ENCODE assay signal across 20 cellular contexts in the genomic region with DNA sequence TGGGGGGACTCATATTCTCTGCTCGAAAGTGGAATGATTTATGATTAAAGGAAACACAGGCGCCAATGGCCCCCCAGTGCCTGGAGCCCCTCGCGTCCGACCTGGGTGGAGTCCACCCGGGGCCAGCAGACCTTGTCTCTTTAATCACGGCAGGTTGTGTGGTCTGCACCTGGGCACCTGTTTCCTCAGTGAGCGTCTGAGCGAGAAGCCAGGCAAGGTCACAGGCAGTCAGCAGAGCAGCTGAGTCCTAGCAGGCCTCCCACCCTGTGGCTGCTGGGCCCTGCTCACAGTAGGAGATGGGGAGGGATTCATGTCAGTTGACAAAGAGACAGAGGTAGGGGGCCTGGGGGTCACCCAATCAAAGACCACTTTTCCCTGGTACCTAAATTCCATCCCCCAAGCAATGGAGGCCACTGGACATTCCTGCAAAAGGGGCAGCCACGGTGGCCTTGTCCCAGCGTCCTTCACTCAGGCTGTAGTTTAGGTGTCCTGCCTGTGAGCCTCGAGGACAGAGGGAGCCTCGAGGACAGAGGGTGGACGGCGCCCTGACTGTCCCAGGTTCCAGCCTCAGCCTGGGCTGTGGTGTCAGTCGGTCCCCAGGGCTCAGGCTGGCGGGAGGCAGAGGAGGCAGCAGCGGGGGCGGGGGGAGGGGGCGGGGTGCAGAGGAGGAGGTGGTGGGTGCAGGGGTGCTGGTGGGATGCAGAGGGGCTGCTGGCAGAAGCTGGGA. TPM values are rescaled to one million over a fixed set of nuclear protein-coding genes. Genes with fewer than 3 reads are reported as not detected.
DNase-seq lines count a peak whose midpoint lies in the region; ATAC-seq, FAIRE-seq and TF ChIP-seq lines count a peak whose summit lies in the region.
"Had no signal": no experiment of that assay in that cellular context is flagged by ENCODE, and none has a peak within 500 bp of the region (broad histone marks: within the 10 kb centered on the region; RNA-seq: fewer than 3 reads in every experiment).

No MANE protein-coding gene starts in this region.

- H3K9me3 ChIP-seq in right cardiac atrium (ENCODE audit: control insufficient read depth, low read length) (no peaks in the 10 kb centered on the region), kidney (ENCODE audit: control insufficient read depth in 1 of 2, low read length in 2 of 2) (no peaks in the 10 kb centered on the region), spleen (no peaks in the 10 kb centered on the region)
- H3K9me3 ChIP-seq: BE2C, HAP-1 had no signal

- TF ChIP-seq CTCF in WTC11 (IDR thresholded peaks at IDR 0.05), result no peak
- TF ChIP-seq CTCF in kidney (IDR thresholded peaks at IDR 0.05; ENCODE audit: borderline replicate concordance, extremely low read depth, insufficient read depth), result no peak
- TF ChIP-seq CTCF in spleen (IDR thresholded peaks at IDR 0.05 in 8 of 11, conservative IDR thresholded peaks at IDR 0.05 in 3 of 11), result no peak

- TF ChIP-seq POLR2A in spleen (IDR thresholded peaks at IDR 0.05), result no peak

- intact Hi-C loops in right cardiac atrium (cut with DNase I) (no loop called here), cardiac septum (cut with DNase I) (no loop called here), kidney (cut with DNase I) (no loop called here), spleen (cut with DNase I; ENCODE audit: low total_unique reads) (no loop called here)

- no peak for ATAC-seq in right cardiac atrium
- no peak for ATAC-seq in WTC11
- ATAC-seq: GM12878 had no signal

- no peaks in the 10 kb centered on the region for H3K36me3 Mint-ChIP-seq in WTC11
- H3K36me3 Mint-ChIP-seq: CD4-positive, alpha-beta memory T cell had no signal

- H3K9ac ChIP-seq in kidney (ENCODE audit: low read length in 2 of 2), result no peak overlapping the region

- CTCF ChIA-PET in WTC11 (lab: Charles Lee), result no interaction called here

- WGBS in right cardiac atrium, result 79% methylated on average over 20 of the region's 20 CpGs
- 47 to 60% (median 59%) methylated on average over 13 to 20 of the region's 20 CpGs for WGBS in spleen, 5 donors

- POLR2A ChIA-PET in WTC11 (lab: Charles Lee), result no interaction called here

- no peaks in the 10 kb centered on the region for H3K4me1 ChIP-seq in right cardiac atrium (ENCODE audit: control insufficient read depth, insufficient read depth, low read length)
- H3K4me1 ChIP-seq in kidney (ENCODE audit: control insufficient read depth in 1 of 2, insufficient read depth in 1 of 2, low read depth in 1 of 2, low read length in 2 of 2), result no peaks in the 10 kb centered on the region
- peaks cover 0 to 10% (median 0%) of the 10 kb centered on the region in 6 donors for H3K4me1 ChIP-seq in spleen
- H3K4me1 ChIP-seq: BE2C, HAP-1 had no signal

- H3K4me3 Mint-ChIP-seq in WTC11, result no peak overlapping the region
- H3K4me3 Mint-ChIP-seq: CD4-positive, alpha-beta memory T cell had no signal

- H3K27me3 ChIP-seq in right cardiac atrium (ENCODE audit: control insufficient read depth, insufficient read depth), result no peaks in the 10 kb centered on the region
- H3K27me3 ChIP-seq in spleen (replicated peaks in 1 of 7), result peaks cover 0 to 44% (median 0%) of the 10 kb centered on the region in 7 donors
- H3K27me3 ChIP-seq: BE2C had no signal

- no peaks in the 10 kb centered on the region for H3K4me1 Mint-ChIP-seq in WTC11
- H3K4me1 Mint-ChIP-seq: CD4-positive, alpha-beta memory T cell had no signal

- no peak for FAIRE-seq in kidney (lab: Jason Lieb, UNC)
- FAIRE-seq: A204.1, GM12878, GM19239, H1 had no signal

- no peaks in the 10 kb centered on the region for H3K9me3 Mint-ChIP-seq in WTC11
- H3K9me3 Mint-ChIP-seq: CD4-positive, alpha-beta memory T cell had no signal

- H3K27me3 Mint-ChIP-seq in WTC11 (ENCODE audit: low read depth), result no peaks in the 10 kb centered on the region
- H3K27me3 Mint-ChIP-seq: CD4-positive, alpha-beta memory T cell had no signal

- peak overlapping the region; percentile 19; the same call in 1 of the 2 replicates for H3K27ac Mint-ChIP-seq in WTC11
- H3K27ac Mint-ChIP-seq: CD4-positive, alpha-beta memory T cell had no signal

- H3K4me3 ChIP-seq in right cardiac atrium (ENCODE audit: low read length) (no peak overlapping the region), kidney (ENCODE audit: low read length in 2 of 2) (no peak overlapping the region), spleen (no peak overlapping the region)
- H3K4me3 ChIP-seq: GM12878, HAP-1 had no signal

- no peak overlapping the region for H3K27ac ChIP-seq in right cardiac atrium (ENCODE audit: low read length)
- no peak overlapping the region for H3K27ac ChIP-seq in kidney (ENCODE audit: low read depth in 2 of 2, low read length in 2 of 2)
- H3K27ac ChIP-seq in spleen, result no peak overlapping the region
- H3K27ac ChIP-seq: C4-2B, HL-60 had no signal

- DNase-seq in right cardiac atrium (peak; percentile 3 to 31 (median 9)), cardiac septum (ENCODE audit: low spot score) (no peak), WTC11 (ENCODE audit: low spot score) (no peak), kidney (peak; percentile 20), spleen (peak; percentile 70), NCI-H2227 (lab: John Stamatoyannopoulos, UW; ENCODE audit: unreplicated experiment) (no peak), NCI-H1105 treated with DMSO at 0.1 percent for 48 hours (lab: John Stamatoyannopoulos, UW) (no peak), activated gamma-delta T cell (lab: John Stamatoyannopoulos, UW) (no peak)
- DNase-seq: ACHN; BE2C; CD4-positive, alpha-beta memory T cell; DMS153; DMS79 treated with DMSO at 0.1 percent for 48 hours had no signal

- H3K36me3 ChIP-seq in kidney (ENCODE audit: control insufficient read depth in 1 of 2, insufficient read depth in 2 of 2, low read length in 2 of 2) (no peaks in the 10 kb centered on the region), spleen (no peaks in the 10 kb centered on the region)
- H3K36me3 ChIP-seq: BE2C, HAP-1 had no signal

TF ChIP-seq in WTC11, 78 proteins besides CTCF, POLR2A, EP300 and RAD21 (continues in another document):
- TF ChIP-seq, protein P1, sequence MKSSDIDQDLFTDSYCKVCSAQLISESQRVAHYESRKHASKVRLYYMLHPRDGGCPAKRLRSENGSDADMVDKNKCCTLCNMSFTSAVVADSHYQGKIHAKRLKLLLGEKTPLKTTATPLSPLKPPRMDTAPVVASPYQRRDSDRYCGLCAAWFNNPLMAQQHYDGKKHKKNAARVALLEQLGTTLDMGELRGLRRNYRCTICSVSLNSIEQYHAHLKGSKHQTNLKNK (CRISPR knock-in tag; IDR thresholded peaks at IDR 0.05), result no peak
- no peak for TF ChIP-seq ZNF671 (CRISPR knock-in tag; IDR thresholded peaks at IDR 0.05)
- TF ChIP-seq, protein P2, sequence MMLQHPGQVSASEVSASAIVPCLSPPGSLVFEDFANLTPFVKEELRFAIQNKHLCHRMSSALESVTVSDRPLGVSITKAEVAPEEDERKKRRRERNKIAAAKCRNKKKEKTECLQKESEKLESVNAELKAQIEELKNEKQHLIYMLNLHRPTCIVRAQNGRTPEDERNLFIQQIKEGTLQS (CRISPR knock-in tag; conservative IDR thresholded peaks at IDR 0.05), result no peak
- TF ChIP-seq, protein P3, sequence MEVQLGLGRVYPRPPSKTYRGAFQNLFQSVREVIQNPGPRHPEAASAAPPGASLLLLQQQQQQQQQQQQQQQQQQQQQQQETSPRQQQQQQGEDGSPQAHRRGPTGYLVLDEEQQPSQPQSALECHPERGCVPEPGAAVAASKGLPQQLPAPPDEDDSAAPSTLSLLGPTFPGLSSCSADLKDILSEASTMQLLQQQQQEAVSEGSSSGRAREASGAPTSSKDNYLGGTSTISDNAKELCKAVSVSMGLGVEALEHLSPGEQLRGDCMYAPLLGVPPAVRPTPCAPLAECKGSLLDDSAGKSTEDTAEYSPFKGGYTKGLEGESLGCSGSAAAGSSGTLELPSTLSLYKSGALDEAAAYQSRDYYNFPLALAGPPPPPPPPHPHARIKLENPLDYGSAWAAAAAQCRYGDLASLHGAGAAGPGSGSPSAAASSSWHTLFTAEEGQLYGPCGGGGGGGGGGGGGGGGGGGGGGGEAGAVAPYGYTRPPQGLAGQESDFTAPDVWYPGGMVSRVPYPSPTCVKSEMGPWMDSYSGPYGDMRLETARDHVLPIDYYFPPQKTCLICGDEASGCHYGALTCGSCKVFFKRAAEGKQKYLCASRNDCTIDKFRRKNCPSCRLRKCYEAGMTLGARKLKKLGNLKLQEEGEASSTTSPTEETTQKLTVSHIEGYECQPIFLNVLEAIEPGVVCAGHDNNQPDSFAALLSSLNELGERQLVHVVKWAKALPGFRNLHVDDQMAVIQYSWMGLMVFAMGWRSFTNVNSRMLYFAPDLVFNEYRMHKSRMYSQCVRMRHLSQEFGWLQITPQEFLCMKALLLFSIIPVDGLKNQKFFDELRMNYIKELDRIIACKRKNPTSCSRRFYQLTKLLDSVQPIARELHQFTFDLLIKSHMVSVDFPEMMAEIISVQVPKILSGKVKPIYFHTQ (CRISPR knock-in tag; IDR thresholded peaks at IDR 0.05), result no peak
- TF ChIP-seq, protein P4, sequence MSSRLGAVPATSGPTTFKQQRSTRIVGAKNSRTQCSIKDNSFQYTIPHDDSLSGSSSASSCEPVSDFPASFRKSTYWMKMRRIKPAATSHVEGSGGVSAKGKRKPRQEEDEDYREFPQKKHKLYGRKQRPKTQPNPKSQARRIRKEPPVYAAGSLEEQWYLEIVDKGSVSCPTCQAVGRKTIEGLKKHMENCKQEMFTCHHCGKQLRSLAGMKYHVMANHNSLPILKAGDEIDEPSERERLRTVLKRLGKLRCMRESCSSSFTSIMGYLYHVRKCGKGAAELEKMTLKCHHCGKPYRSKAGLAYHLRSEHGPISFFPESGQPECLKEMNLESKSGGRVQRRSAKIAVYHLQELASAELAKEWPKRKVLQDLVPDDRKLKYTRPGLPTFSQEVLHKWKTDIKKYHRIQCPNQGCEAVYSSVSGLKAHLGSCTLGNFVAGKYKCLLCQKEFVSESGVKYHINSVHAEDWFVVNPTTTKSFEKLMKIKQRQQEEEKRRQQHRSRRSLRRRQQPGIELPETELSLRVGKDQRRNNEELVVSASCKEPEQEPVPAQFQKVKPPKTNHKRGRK (CRISPR knock-in tag; IDR thresholded peaks at IDR 0.05; ENCODE audit: borderline replicate concordance), result no peak
- TF ChIP-seq, protein P5, sequence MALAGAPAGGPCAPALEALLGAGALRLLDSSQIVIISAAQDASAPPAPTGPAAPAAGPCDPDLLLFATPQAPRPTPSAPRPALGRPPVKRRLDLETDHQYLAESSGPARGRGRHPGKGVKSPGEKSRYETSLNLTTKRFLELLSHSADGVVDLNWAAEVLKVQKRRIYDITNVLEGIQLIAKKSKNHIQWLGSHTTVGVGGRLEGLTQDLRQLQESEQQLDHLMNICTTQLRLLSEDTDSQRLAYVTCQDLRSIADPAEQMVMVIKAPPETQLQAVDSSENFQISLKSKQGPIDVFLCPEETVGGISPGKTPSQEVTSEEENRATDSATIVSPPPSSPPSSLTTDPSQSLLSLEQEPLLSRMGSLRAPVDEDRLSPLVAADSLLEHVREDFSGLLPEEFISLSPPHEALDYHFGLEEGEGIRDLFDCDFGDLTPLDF (CRISPR knock-in tag; IDR thresholded peaks at IDR 0.05), result no peak

RNA-seq across cellular contexts. Expression of a gene that starts 49.5 kb away (rescaled TPM):
- total RNA-seq in right cardiac atrium (1 to 10 TPM; 1.5 to 1.8 (median 1.7) TPM), cardiac septum (0.94 TPM), WTC11 (2021) (2.9 to 3.4 TPM (median 3.3 TPM) in 3 replicates), kidney (8.3 TPM), spleen (1 to 10 TPM in 1 of 7 donors, under 1 TPM in 5, not detected in 1; 0.09 to 1.1 (median 0.45) TPM)
- polyA plus RNA-seq in right cardiac atrium (1.00 TPM), kidney (ENCODE audit: insufficient read depth, low read depth, low replicate concordance) (3.8 TPM), spleen (under 1 TPM in 2 of 3 donors, not detected in 1; 0.03 to 0.08 TPM)
- total RNA-seq: CD4-positive, alpha-beta memory T cell; GM12878 had no signal
- polyA plus RNA-seq: CD4-positive, alpha-beta memory T cell had no signal

Comparison
In these comparisons a context has a peak if more than half of its experiments do, and no peak if none do; other contexts are left out.
1. DNase-seq: peak in right cardiac atrium (3 of 3), kidney (single experiment) and spleen (single experiment); none in cardiac septum (single experiment), WTC11 (single experiment), NCI-H2227 (single experiment), NCI-H1105 treated with DMSO at 0.1 percent for 48 hours (single experiment) and activated gamma-delta T cell (single experiment).